8 cellular contexts compared by ENCODE assay signal in the genomic region with DNA sequence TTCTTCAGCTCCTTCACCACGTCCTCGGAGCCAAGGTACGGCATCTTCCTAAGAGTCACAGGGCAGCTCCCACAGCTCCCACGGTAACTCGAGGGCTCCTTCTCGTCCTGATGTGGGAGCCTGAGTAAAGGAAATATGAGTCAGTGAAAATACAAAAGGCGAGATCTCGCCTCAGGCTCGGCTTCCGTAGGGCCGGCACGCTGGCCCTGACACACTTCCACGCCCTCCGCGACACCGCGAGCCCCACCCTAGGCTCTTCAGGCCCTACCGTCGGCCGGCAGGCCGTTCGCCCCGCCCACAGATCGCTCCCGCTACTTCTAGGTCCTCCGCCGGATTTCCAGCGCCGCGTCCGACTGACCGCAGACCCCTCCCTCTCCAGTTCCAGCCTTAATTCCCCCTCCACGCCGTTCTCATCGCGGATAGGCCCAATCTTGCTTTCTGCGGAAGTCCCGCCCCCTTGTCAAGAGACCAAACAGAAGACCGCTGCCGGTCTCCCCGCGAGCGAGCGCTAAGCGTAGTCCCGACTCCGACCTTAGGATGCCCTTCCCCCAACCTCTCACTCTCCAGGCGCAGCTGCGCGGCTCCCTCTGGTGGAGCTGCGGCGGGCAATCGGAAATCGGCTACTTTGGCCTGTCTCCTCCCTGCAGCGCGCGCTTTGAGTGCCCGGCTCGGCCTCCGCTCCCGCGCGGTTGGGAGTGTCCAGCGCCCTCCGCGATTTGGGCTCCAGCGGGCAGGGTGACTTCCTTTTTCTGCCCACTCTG. TPM values are rescaled to one million over a fixed set of nuclear protein-coding genes. Genes with fewer than 3 reads are reported as not detected.
A peak's percentile ranks its signal among the peaks of the same experiment; 100 is the strongest.
DNase-seq lines count a peak whose midpoint lies in the region; TF ChIP-seq lines count a peak whose summit lies in the region.

A gene (minus strand): TSS at position 126 of the 761 bp plus-strand sequence. CDS start 82 bp downstream, at position 44.
A gene (plus strand): TSS at position 653 of the 761 bp plus-strand sequence. CDS start 261 bp downstream, outside the sequence.

- H3K27ac Mint-ChIP-seq in nephron, result peak within 1 kb of the TSS; percentile 85 to 96 (median 94)
- H3K27ac Mint-ChIP-seq in stimulated activated naive CD8-positive, alpha-beta T cell treated with anti-CD3 and anti-CD28 coated beads, Interleukin-15, Interleukin-2, amounts not matched to agents 100 ng/mL and 50 ng/mL, for 24 hours, result peak within 1 kb of the TSS; percentile 96

- H3K4me3 ChIP-seq in H7 (ENCODE audit: insufficient read depth, low read depth, low read length), result peak within 1 kb of the TSS; percentile 97
- peak within 1 kb of the TSS; percentile 91 for H3K4me3 ChIP-seq in Loucy (ENCODE audit: low read length, poor library complexity, severe bottlenecking)
- peak within 1 kb of the TSS; percentile 92 for H3K4me3 ChIP-seq in fibroblast of pulmonary artery (replicated peaks; ENCODE audit: low read depth, low read length)

- peaks cover 11% of the 10 kb centered on the region for H3K4me1 Mint-ChIP-seq in nephron
- H3K4me1 Mint-ChIP-seq in stimulated activated naive CD8-positive, alpha-beta T cell treated with anti-CD3 and anti-CD28 coated beads, Interleukin-15, Interleukin-2, amounts not matched to agents 100 ng/mL and 50 ng/mL, for 24 hours (ENCODE audit: low read depth), result peaks cover 57% of the 10 kb centered on the region

- peak within 1 kb of the TSS; percentile 95 for H2AFZ ChIP-seq in Loucy (ENCODE audit: low read length)

- peaks cover 2% of the 10 kb centered on the region for H4K20me1 ChIP-seq in Loucy (ENCODE audit: insufficient read depth, low read length, poor library complexity, severe bottlenecking)

- TF ChIP-seq CTCF in Loucy (conservative IDR thresholded peaks at IDR 0.05; ENCODE audit: low read length) (peak; percentile 50), fibroblast of pulmonary artery (IDR thresholded peaks at IDR 0.05; ENCODE audit: low read length, missing control alignments) (peak; percentile 59), nephron (IDR thresholded peaks at IDR 0.05; ENCODE audit: unreplicated experiment in 3 of 3) (peak; percentile 18 to 52 (median 29))

- peak within 1 kb of the TSS; percentile 94 for H3K4me2 ChIP-seq in Loucy (ENCODE audit: low read depth, low read length, poor library complexity, severe bottlenecking)

- TF ChIP-seq POLR2A in Raji (IDR thresholded peaks at IDR 0.05; ENCODE audit: insufficient read depth, low read depth, low read length), result peak; percentile 76

- H3K9me3 ChIP-seq in Loucy (ENCODE audit: insufficient read depth, low read depth, low read length), result no peaks in the 10 kb centered on the region

- H3K9me2 ChIP-seq in Loucy (replicated peaks; ENCODE audit: low read depth, low read length), result no peaks in the 10 kb centered on the region

- H3K9ac ChIP-seq in Loucy (ENCODE audit: low read depth, low read length, poor library complexity, severe bottlenecking), result peak within 1 kb of the TSS; percentile 90

- H3K36me3 Mint-ChIP-seq in nephron (ENCODE audit: low read depth), result peaks cover 14% of the 10 kb centered on the region
- H3K36me3 Mint-ChIP-seq in stimulated activated naive CD8-positive, alpha-beta T cell treated with anti-CD3 and anti-CD28 coated beads, Interleukin-15, Interleukin-2, amounts not matched to agents 100 ng/mL and 50 ng/mL, for 24 hours (ENCODE audit: low read depth), result peaks cover 54% of the 10 kb centered on the region

- H3K27me3 ChIP-seq in H7 (ENCODE audit: control insufficient read depth, insufficient read depth, low read length) (no peaks in the 10 kb centered on the region), Loucy (ENCODE audit: insufficient read depth, low read length, poor library complexity, severe bottlenecking) (no peaks in the 10 kb centered on the region)

- peaks cover 73% of the 10 kb centered on the region for H3K79me2 ChIP-seq in Loucy (ENCODE audit: insufficient read depth, low read length)

- H3K36me3 ChIP-seq in H7 (replicated peaks; ENCODE audit: control insufficient read depth, insufficient read depth, low read length) (peaks cover 5% of the 10 kb centered on the region), Loucy (ENCODE audit: insufficient read depth, low read length) (no peaks in the 10 kb centered on the region; the same call in 1 of the 2 replicates)

- H3K4me3 Mint-ChIP-seq in nephron, result peak within 1 kb of the TSS; percentile 88 to 92 (median 91)
- H3K4me3 Mint-ChIP-seq in stimulated activated naive CD8-positive, alpha-beta T cell treated with anti-CD3 and anti-CD28 coated beads, Interleukin-15, Interleukin-2, amounts not matched to agents 100 ng/mL and 50 ng/mL, for 24 hours, result peak within 1 kb of the TSS; percentile 99

- no peaks in the 10 kb centered on the region for H3K27me3 Mint-ChIP-seq in nephron (ENCODE audit: low read depth)
- no peaks in the 10 kb centered on the region for H3K27me3 Mint-ChIP-seq in stimulated activated naive CD8-positive, alpha-beta T cell treated with anti-CD3 and anti-CD28 coated beads, Interleukin-15, Interleukin-2, amounts not matched to agents 100 ng/mL and 50 ng/mL, for 24 hours

- no peaks in the 10 kb centered on the region for H3F3A ChIP-seq in Loucy (ENCODE audit: low read depth)

- H3K9me3 Mint-ChIP-seq in nephron, result no peaks in the 10 kb centered on the region
- H3K9me3 Mint-ChIP-seq in stimulated activated naive CD8-positive, alpha-beta T cell treated with anti-CD3 and anti-CD28 coated beads, Interleukin-15, Interleukin-2, amounts not matched to agents 100 ng/mL and 50 ng/mL, for 24 hours, result no peaks in the 10 kb centered on the region

- in situ Hi-C loops in G401 (cut with HindIII; ENCODE audit: low sequenced_read_pairs), result no loop called here

- peak; percentile 99 for DNase-seq in G401 (ENCODE audit: low spot score)
- peak; percentile 96 for DNase-seq in H7
- peak; percentile 93 for DNase-seq in activated T-helper 9 cell treated with anti-CD3 and anti-CD28 coated beads, Interleukin-2, amount 50 U/mL, for 16 hours (ENCODE audit: low read depth)
- peak; percentile 100 for DNase-seq in fibroblast of pulmonary artery (ENCODE audit: low read depth)

- H3K4me1 ChIP-seq in Loucy (ENCODE audit: insufficient read depth, low read length, poor library complexity, severe bottlenecking), result peaks cover 49% of the 10 kb centered on the region

RNA-seq across cellular contexts. Expression of the first gene that starts in this region (rescaled TPM):
- 4.1 and 5.6 TPM in 2 replicates for total RNA-seq in G401 (2014; rRNA removed; shearing (Covaris generic))
- total RNA-seq in H7 (2014; rRNA removed; shearing (Covaris generic)), result 14.9 TPM in 2 replicates

RNA-seq across cellular contexts. Expression of the second gene that starts in this region (rescaled TPM):
- total RNA-seq in G401 (2014; rRNA removed; shearing (Covaris generic)), result 12.3 and 13.1 TPM in 2 replicates
- 15.1 and 16.6 TPM in 2 replicates for total RNA-seq in H7 (2014; rRNA removed; shearing (Covaris generic))

Comparison
In these comparisons a context has a peak if more than half of its experiments do, and no peak if none do; other contexts are left out.
1. Peak in every context shown above with its lines: DNase-seq and H3K4me3 ChIP-seq.